15 cellular contexts compared by ENCODE assay signal in the genomic region with DNA sequence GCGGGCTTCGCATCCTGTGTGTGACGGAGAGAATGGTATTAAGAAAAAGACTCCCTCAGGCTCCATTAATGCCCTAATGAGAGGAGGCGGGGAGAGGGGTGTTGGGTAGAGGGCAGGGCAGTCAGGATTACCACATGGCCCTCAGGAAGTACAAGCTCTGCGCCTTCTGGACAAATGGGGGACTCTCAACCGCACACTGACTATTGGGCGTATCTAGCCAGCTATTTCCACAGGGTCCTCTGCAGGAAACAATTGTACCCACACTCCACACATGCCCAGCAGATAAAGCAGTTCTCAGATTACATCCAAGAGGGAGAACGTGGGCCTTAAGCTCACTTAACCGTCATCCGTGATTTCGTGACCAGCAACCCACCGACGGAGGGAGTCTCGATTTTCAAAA. TPM values are rescaled to one million over a fixed set of nuclear protein-coding genes. Genes with fewer than 3 reads are reported as not detected.
DNase-seq lines count a peak whose midpoint lies in the region; ATAC-seq, FAIRE-seq and TF ChIP-seq lines count a peak whose summit lies in the region.
"Had no signal": no experiment of that assay in that cellular context is flagged by ENCODE, and none has a peak within 500 bp of the region (broad histone marks: within the 10 kb centered on the region; RNA-seq: fewer than 3 reads in every experiment).

No MANE protein-coding gene starts in this region.

- intact Hi-C loops in endothelial cell of umbilical vein (cut with micrococcal nuclease): no loop called here

- no peaks in the 10 kb centered on the region for H3K27me3 ChIP-seq in endothelial cell of umbilical vein (ENCODE audit: control insufficient read depth in 2 of 2, insufficient read depth in 2 of 2, low read length in 2 of 2)
- H3K27me3 ChIP-seq in neuronal stem cell (ENCODE audit: control insufficient read depth in 3 of 3, insufficient read depth in 3 of 3, low read depth in 1 of 3, low read length in 3 of 3): no peaks in the 10 kb centered on the region
- H3K27me3 ChIP-seq: heart left ventricle, upper lobe of right lung had no signal

- DNase-seq in ELF-1 (ENCODE audit: low read depth, low spot score): peak; percentile 56
- peak; percentile 13 for DNase-seq in NCI-H2227 treated with DMSO at 0.1 percent for 48 hours (lab: John Stamatoyannopoulos, UW)
- DNase-seq in endothelial cell of umbilical vein (ENCODE audit: low read depth, low spot score): peak; percentile 13
- no peak for DNase-seq in neuronal stem cell (ENCODE audit: low spot score)
- DNase-seq in T-helper 2 cell: no peak
- DNase-seq in hypothalamus (lab: John Stamatoyannopoulos, UW): no peak
- DNase-seq: activated B cell treated with CpG ODN at 0.5 μM for 24 hours, left ventricle myocardium inferior, NCI-H1105 treated with DMSO at 0.1 percent for 48 hours, SIG-M5, upper lobe of right lung had no signal

- H4K8ac ChIP-seq in neuronal stem cell (ENCODE audit: low read depth, low read length): no peak overlapping the region

- H2AK5ac ChIP-seq in neuronal stem cell (ENCODE audit: low read depth, low read length): no peak overlapping the region

- no peak overlapping the region for H3K14ac ChIP-seq in neuronal stem cell (ENCODE audit: low read length)

- no peak overlapping the region for H3K18ac ChIP-seq in neuronal stem cell (ENCODE audit: low read length)

- H2AFZ ChIP-seq in endothelial cell of umbilical vein (ENCODE audit: low read depth, low read length): no peak overlapping the region
- no peak overlapping the region for H2AFZ ChIP-seq in neuronal stem cell (ENCODE audit: low read length)

- no peak overlapping the region for H3K9ac ChIP-seq in endothelial cell of umbilical vein (replicated peaks; ENCODE audit: extremely low read depth, insufficient read depth, low read length)
- no peak overlapping the region for H3K9ac ChIP-seq in neuronal stem cell (ENCODE audit: low read depth, low read length, poor library complexity)

- H2BK120ac ChIP-seq in neuronal stem cell (ENCODE audit: low read depth, low read length): no peak overlapping the region

- H3K9me3 ChIP-seq in endothelial cell of umbilical vein (replicated peaks; ENCODE audit: control insufficient read depth, insufficient read depth, low read length) (no peaks in the 10 kb centered on the region), neuronal stem cell (replicated peaks in 1 of 2; ENCODE audit: control insufficient read depth in 2 of 2, insufficient read depth in 1 of 2, low read depth in 1 of 2, low read length in 2 of 2) (peaks cover 0 to 3% of the 10 kb centered on the region in 2 donors)
- H3K9me3 ChIP-seq: heart left ventricle, left ventricle myocardium inferior, upper lobe of right lung had no signal

- H3K4me3 ChIP-seq in endothelial cell of umbilical vein (replicated peaks in 1 of 3; ENCODE audit: insufficient read depth in 1 of 3, low read depth in 1 of 3, low read length in 3 of 3) (no peak overlapping the region), neuronal stem cell (ENCODE audit: low read length in 2 of 2) (no peak overlapping the region)
- H3K4me3 ChIP-seq: heart left ventricle, left ventricle myocardium inferior, upper lobe of right lung had no signal

- H2BK5ac ChIP-seq in neuronal stem cell (ENCODE audit: low read length): no peak overlapping the region

- peaks cover 11% of the 10 kb centered on the region for H3K79me2 ChIP-seq in endothelial cell of umbilical vein (ENCODE audit: control insufficient read depth, insufficient read depth, low read length)

- H2BK12ac ChIP-seq in neuronal stem cell (ENCODE audit: low read length): no peak overlapping the region

- dilution Hi-C loops in endothelial cell of umbilical vein (cut with MboI; ENCODE audit: extremely low pct_ligation_motif_present, low sequenced_read_pairs): no loop called here

- H3K36me3 ChIP-seq in endothelial cell of umbilical vein (ENCODE audit: control insufficient read depth in 2 of 2, extremely low read depth in 1 of 2, insufficient read depth in 2 of 2, low read length in 2 of 2): no peaks in the 10 kb centered on the region
- H3K36me3 ChIP-seq in neuronal stem cell (replicated peaks in 1 of 2; ENCODE audit: control insufficient read depth in 2 of 2, insufficient read depth in 2 of 2, low read length in 2 of 2): peaks cover 4 to 51% of the 10 kb centered on the region in 2 donors
- H3K36me3 ChIP-seq: heart left ventricle, left ventricle myocardium inferior, upper lobe of right lung had no signal

- H2BK15ac ChIP-seq in neuronal stem cell (ENCODE audit: low read length): no peak overlapping the region

- CTCF ChIA-PET in endothelial cell of umbilical vein (lab: Charles Lee): interaction anchor here (1.1 to 2.1 kb wide), 5 partner anchors 16 to 166 kb away, joined by 3 to 9 read pairs (median 5); no protein-coding TSS in a partner anchor

- ATAC-seq in GM21717 (IDR thresholded peaks at IDR 0.05; ENCODE audit: unreplicated experiment): no peak
- ATAC-seq in GM18873 (IDR thresholded peaks at IDR 0.05; ENCODE audit: low FRiP score, unreplicated experiment): no peak
- ATAC-seq: heart left ventricle, upper lobe of right lung had no signal

- BruUV-seq in endothelial cell of umbilical vein (replicated peaks; lab: Mats Ljungman, UMichigan): no TSS peak

- no peak overlapping the region for H3K23ac ChIP-seq in neuronal stem cell (ENCODE audit: low read depth, low read length, poor library complexity)

- H3K9me1 ChIP-seq in endothelial cell of umbilical vein (replicated peaks; ENCODE audit: control insufficient read depth, extremely low read depth, insufficient read depth, low read length): no peaks in the 10 kb centered on the region

- TF ChIP-seq POLR2A in endothelial cell of umbilical vein (IDR thresholded peaks at IDR 0.05; ENCODE audit: low read depth, low read length): no peak

- H3K4me1 ChIP-seq in endothelial cell of umbilical vein (ENCODE audit: control insufficient read depth, extremely low read depth, insufficient read depth, low read length) (peaks cover 2% of the 10 kb centered on the region), neuronal stem cell (ENCODE audit: control insufficient read depth in 2 of 2, insufficient read depth in 1 of 2, low read depth in 1 of 2, low read length in 2 of 2) (peaks cover 26 to 27% of the 10 kb centered on the region in 2 donors)
- H3K4me1 ChIP-seq: heart left ventricle had no signal

- POLR2A ChIA-PET in endothelial cell of umbilical vein (lab: Charles Lee): interaction anchor here (0.9 kb wide), 1 partner anchor 14 kb away, joined by 7 read pairs; no protein-coding TSS in a partner anchor

- no peak overlapping the region for H4K91ac ChIP-seq in neuronal stem cell (ENCODE audit: low read depth, low read length, poor library complexity)

- H3K4me2 ChIP-seq in endothelial cell of umbilical vein (ENCODE audit: insufficient read depth, low read length) (peak overlapping the region; percentile 0), neuronal stem cell (ENCODE audit: insufficient read depth, low read length, poor library complexity, severe bottlenecking) (no peak overlapping the region)

- peaks cover 4% of the 10 kb centered on the region for H3K79me1 ChIP-seq in neuronal stem cell (ENCODE audit: low read depth, low read length)

- no peaks in the 10 kb centered on the region for H4K20me1 ChIP-seq in endothelial cell of umbilical vein (replicated peaks; ENCODE audit: control insufficient read depth, extremely low read depth, insufficient read depth, low read length)

- FAIRE-seq in endothelial cell of umbilical vein (lab: Jason Lieb, UNC): no peak
- FAIRE-seq: GM12892 had no signal

- TF ChIP-seq CTCF in endothelial cell of umbilical vein (IDR thresholded peaks at IDR 0.05; ENCODE audit: extremely low read depth in 1 of 2, insufficient read depth in 1 of 2, low read depth in 1 of 2, low read length in 2 of 2): no peak

- WGBS in neuronal stem cell (ENCODE audit: extremely low coverage in 2 of 2, insufficient read length in 2 of 2, insufficient replicate concordance in 1 of 2), 2 donors: no CpG with 5 or more reads among the region's 14 CpGs

- no peak overlapping the region for H3K27ac ChIP-seq in endothelial cell of umbilical vein (ENCODE audit: insufficient read depth, low read depth, low read length)
- H3K27ac ChIP-seq in neuronal stem cell (replicated peaks; ENCODE audit: low read length): peak overlapping the region; percentile 76
- H3K27ac ChIP-seq: left ventricle myocardium inferior, upper lobe of right lung had no signal

- no peak overlapping the region for H3K4ac ChIP-seq in neuronal stem cell (ENCODE audit: low read length)

TF ChIP-seq in endothelial cell of umbilical vein, 7 proteins besides CTCF, POLR2A, EP300 and RAD21:
- TF ChIP-seq, protein P1, sequence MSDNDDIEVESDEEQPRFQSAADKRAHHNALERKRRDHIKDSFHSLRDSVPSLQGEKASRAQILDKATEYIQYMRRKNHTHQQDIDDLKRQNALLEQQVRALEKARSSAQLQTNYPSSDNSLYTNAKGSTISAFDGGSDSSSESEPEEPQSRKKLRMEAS (IDR thresholded peaks at IDR 0.05; ENCODE audit: insufficient read depth, insufficient read length): no peak
- no peak for TF ChIP-seq EZH2 (IDR thresholded peaks at IDR 0.05; ENCODE audit: borderline replicate concordance, low read depth, low read length, severe bottlenecking)

RNA-seq across cellular contexts. Expression of a gene that starts 14.7 kb away (rescaled TPM):
- total RNA-seq in endothelial cell of umbilical vein: 58.9 and 77.3 TPM in 2 replicates
- polyA plus RNA-seq in endothelial cell of umbilical vein: 69.5 and 79.0 TPM in 2 replicates
- 30.9 and 37.0 TPM in 2 replicates for polyA plus RNA-seq in endothelial cell of umbilical vein (2011; cell fraction: cytosol; rRNA removed)
- polyA plus RNA-seq in endothelial cell of umbilical vein (2011; cell fraction: nucleus; rRNA removed): 23.1 and 36.3 TPM in 2 replicates
- polyA plus RNA-seq in endothelial cell of umbilical vein (2012): 19.7 and 40.2 TPM in 2 replicates
- 58.4 and 79.1 TPM in 2 replicates for polyA minus RNA-seq in endothelial cell of umbilical vein
- 5.2 TPM for polyA minus RNA-seq in endothelial cell of umbilical vein (2011; cell fraction: cytosol; rRNA and poly(A)+ RNA removed)
- polyA minus RNA-seq in endothelial cell of umbilical vein (2011; cell fraction: nucleus; rRNA and poly(A)+ RNA removed): 27.9 and 31.7 TPM in 2 replicates
- 68.2 TPM for polyA plus RNA-seq in neuronal stem cell (2013, experiment 1 of 2)
- 67.4 TPM for polyA plus RNA-seq in neuronal stem cell (2013, experiment 2 of 2)

RNA-seq across cellular contexts. Expression of a gene that starts 32.0 kb away (rescaled TPM):
- 19.5 and 19.6 TPM in 2 replicates for total RNA-seq in endothelial cell of umbilical vein
- 18.6 and 19.0 TPM in 2 replicates for polyA plus RNA-seq in endothelial cell of umbilical vein
- polyA plus RNA-seq in endothelial cell of umbilical vein (2011; cell fraction: cytosol; rRNA removed): 16.5 and 20.5 TPM in 2 replicates
- 9.6 and 10.3 TPM in 2 replicates for polyA plus RNA-seq in endothelial cell of umbilical vein (2011; cell fraction: nucleus; rRNA removed)
- 22.1 and 22.5 TPM in 2 replicates for polyA plus RNA-seq in endothelial cell of umbilical vein (2012)
- 18.3 and 18.5 TPM in 2 replicates for polyA minus RNA-seq in endothelial cell of umbilical vein
- polyA minus RNA-seq in endothelial cell of umbilical vein (2011; cell fraction: cytosol; rRNA and poly(A)+ RNA removed): 8.5 TPM
- 10.9 and 15.9 TPM in 2 replicates for polyA minus RNA-seq in endothelial cell of umbilical vein (2011; cell fraction: nucleus; rRNA and poly(A)+ RNA removed)
- 9.5 TPM for polyA plus RNA-seq in neuronal stem cell (2013, experiment 1 of 2)
- polyA plus RNA-seq in neuronal stem cell (2013, experiment 2 of 2): 9.6 TPM

Comparison
In these comparisons a context has a peak if more than half of its experiments do, and no peak if none do; other contexts are left out.
1. DNase-seq: peak in ELF-1 (single experiment), NCI-H2227 treated with DMSO at 0.1 percent for 48 hours (single experiment) and endothelial cell of umbilical vein (single experiment); none in neuronal stem cell (single experiment), T-helper 2 cell (0 of 5) and hypothalamus (0 of 51).